8 cellular contexts compared by ENCODE assay signal in genomic region chr6:133241901-133242760, GRCh38. TPM values are rescaled to one million over a fixed set of nuclear protein-coding genes. Genes with fewer than 3 reads are reported as not detected.
A peak's percentile ranks its signal among the peaks of the same experiment; 100 is the strongest.
DNase-seq lines count a peak whose midpoint lies in the region; ATAC-seq and TF ChIP-seq lines count a peak whose summit lies in the region.

No MANE protein-coding gene starts in this region.

- peaks cover 25% of the 10 kb centered on the region for H4K20me1 ChIP-seq in neural progenitor cell (ENCODE audit: low read depth)

- H3F3A ChIP-seq in neural progenitor cell (ENCODE audit: low read depth) = peaks cover 36% of the 10 kb centered on the region

- ATAC-seq in HG02840 (IDR thresholded peaks at IDR 0.05; ENCODE audit: low FRiP score, unreplicated experiment) = no peak
- no peak for ATAC-seq in activated CD8-positive, alpha-beta T cell treated with anti-CD3 and anti-CD28 coated beads for 36 hours
- ATAC-seq in HG03159 (IDR thresholded peaks at IDR 0.05; ENCODE audit: unreplicated experiment) = no peak

- H3K9ac ChIP-seq in neural progenitor cell = no peak overlapping the region

- H3K36me3 Mint-ChIP-seq in CD4-positive, alpha-beta memory T cell = no peaks in the 10 kb centered on the region
- no peaks in the 10 kb centered on the region for H3K36me3 Mint-ChIP-seq in neural progenitor cell
- no peaks in the 10 kb centered on the region for H3K36me3 Mint-ChIP-seq in activated CD8-positive, alpha-beta T cell treated with anti-CD3 and anti-CD28 coated beads for 36 hours (ENCODE audit: low read depth)

- H3K27ac ChIP-seq in CD4-positive, alpha-beta memory T cell (ENCODE audit: low read depth, low read length) = no peak overlapping the region
- H3K27ac ChIP-seq in neural progenitor cell = no peak overlapping the region

- H3K27me3 ChIP-seq in CD4-positive, alpha-beta memory T cell (ENCODE audit: insufficient read depth, low read length) = peaks cover 12% of the 10 kb centered on the region
- peaks cover 94% of the 10 kb centered on the region for H3K27me3 ChIP-seq in neural progenitor cell

- peak overlapping the region; percentile 88 for H3K4me2 ChIP-seq in neural progenitor cell

- intact Hi-C loops in CD4-positive, alpha-beta memory T cell (cut with micrococcal nuclease) = no loop called here
- intact Hi-C loops in activated CD8-positive, alpha-beta T cell treated with anti-CD3 and anti-CD28 coated beads for 36 hours (cut with micrococcal nuclease) = no loop called here

- peak overlapping the region; percentile 96 for H2AFZ ChIP-seq in neural progenitor cell (replicated peaks)

- no peak overlapping the region for H3K27ac Mint-ChIP-seq in CD4-positive, alpha-beta memory T cell
- H3K27ac Mint-ChIP-seq in neural progenitor cell = no peak overlapping the region
- no peak overlapping the region for H3K27ac Mint-ChIP-seq in activated CD8-positive, alpha-beta T cell treated with anti-CD3 and anti-CD28 coated beads for 36 hours

- peaks cover 25 to 31% of the 10 kb centered on the region in 2 donors for H3K27me3 Mint-ChIP-seq in CD4-positive, alpha-beta memory T cell
- H3K27me3 Mint-ChIP-seq in neural progenitor cell (ENCODE audit: insufficient read depth, low read depth) = peaks cover 40% of the 10 kb centered on the region
- peaks cover 40% of the 10 kb centered on the region for H3K27me3 Mint-ChIP-seq in activated CD8-positive, alpha-beta T cell treated with anti-CD3 and anti-CD28 coated beads for 36 hours

- H3K9me3 ChIP-seq in CD4-positive, alpha-beta memory T cell (ENCODE audit: control insufficient read depth in 1 of 2, low read length in 2 of 2) = no peaks in the 10 kb centered on the region
- no peaks in the 10 kb centered on the region for H3K9me3 ChIP-seq in neural progenitor cell (ENCODE audit: low read depth)

- peaks cover 0 to 4% (median 0%) of the 10 kb centered on the region in 8 donors for H3K9me3 Mint-ChIP-seq in CD4-positive, alpha-beta memory T cell
- no peaks in the 10 kb centered on the region for H3K9me3 Mint-ChIP-seq in neural progenitor cell
- H3K9me3 Mint-ChIP-seq in activated CD8-positive, alpha-beta T cell treated with anti-CD3 and anti-CD28 coated beads for 36 hours = no peaks in the 10 kb centered on the region

- no peaks in the 10 kb centered on the region for H3K79me2 ChIP-seq in neural progenitor cell (ENCODE audit: low read depth)

- H3K4me3 ChIP-seq in CD4-positive, alpha-beta memory T cell (ENCODE audit: low read length in 2 of 2) = no peak overlapping the region
- H3K4me3 ChIP-seq in neural progenitor cell = peak overlapping the region; percentile 67

- no peak for DNase-seq in CD4-positive, alpha-beta memory T cell
- DNase-seq in NCI-H2107 treated with DMSO at 0.1 percent for 48 hours (lab: John Stamatoyannopoulos, UW; ENCODE audit: unreplicated experiment) = peak; percentile 76
- peak; percentile 33 for DNase-seq in fibroblast of gingiva (ENCODE audit: low read depth)
- DNase-seq in neural progenitor cell (ENCODE audit: low spot score) = peak; percentile 68
- no peak for DNase-seq in NCI-H128 (lab: John Stamatoyannopoulos, UW; ENCODE audit: unreplicated experiment)
- DNase-seq in activated CD8-positive, alpha-beta T cell treated with anti-CD3 and anti-CD28 coated beads for 36 hours = no peak

- CTCF ChIA-PET in CD4-positive, alpha-beta memory T cell (lab: Charles Lee; ENCODE audit: partially characterized antibody) = no interaction called here
- CTCF ChIA-PET in activated CD8-positive, alpha-beta T cell treated with anti-CD3 and anti-CD28 coated beads for 36 hours (lab: Charles Lee) = no interaction called here

- H3K4me3 Mint-ChIP-seq in CD4-positive, alpha-beta memory T cell = peak overlapping the region in 5 of 8 donors; percentile 4 to 41 (median 20)
- H3K4me3 Mint-ChIP-seq in neural progenitor cell = peak overlapping the region; percentile 92
- H3K4me3 Mint-ChIP-seq in activated CD8-positive, alpha-beta T cell treated with anti-CD3 and anti-CD28 coated beads for 36 hours = no peak overlapping the region

- no peaks in the 10 kb centered on the region for H3K36me3 ChIP-seq in CD4-positive, alpha-beta memory T cell (ENCODE audit: insufficient read depth, low read length)
- no peaks in the 10 kb centered on the region for H3K36me3 ChIP-seq in neural progenitor cell

- TF ChIP-seq CTCF in neural progenitor cell (IDR thresholded peaks at IDR 0.05) = no peak
- no peak for TF ChIP-seq CTCF in activated CD8-positive, alpha-beta T cell treated with anti-CD3 and anti-CD28 coated beads for 36 hours (IDR thresholded peaks at IDR 0.05)

- peaks cover 4 to 22% (median 10%) of the 10 kb centered on the region in 4 donors for H3K4me1 Mint-ChIP-seq in CD4-positive, alpha-beta memory T cell
- peaks cover 20% of the 10 kb centered on the region for H3K4me1 Mint-ChIP-seq in neural progenitor cell
- peaks cover 8% of the 10 kb centered on the region for H3K4me1 Mint-ChIP-seq in activated CD8-positive, alpha-beta T cell treated with anti-CD3 and anti-CD28 coated beads for 36 hours (ENCODE audit: low read depth)

- no peaks in the 10 kb centered on the region for H3K4me1 ChIP-seq in CD4-positive, alpha-beta memory T cell (ENCODE audit: insufficient read depth, low read length)
- peaks cover 19% of the 10 kb centered on the region for H3K4me1 ChIP-seq in neural progenitor cell

- POLR2A ChIA-PET in CD4-positive, alpha-beta memory T cell (lab: Charles Lee; ENCODE audit: partially characterized antibody) = no interaction called here
- POLR2A ChIA-PET in activated CD8-positive, alpha-beta T cell treated with anti-CD3 and anti-CD28 coated beads for 36 hours (lab: Charles Lee) = no interaction called here

RNA-seq across cellular contexts. Expression of gene EYA4, which starts 1.0 kb away (rescaled TPM):
- total RNA-seq in CD4-positive, alpha-beta memory T cell = not detected
- not detected for polyA plus RNA-seq in CD4-positive, alpha-beta memory T cell
- total RNA-seq in neural progenitor cell (ENCODE audit: low replicate concordance) = 2.3 and 2.4 TPM in 2 replicates
- total RNA-seq in activated CD8-positive, alpha-beta T cell treated with anti-CD3 and anti-CD28 coated beads for 36 hours = not detected

Comparison
In these comparisons a context has a peak if more than half of its experiments do, and no peak if none do; other contexts are left out.
1. DNase-seq: peak in NCI-H2107 treated with DMSO at 0.1 percent for 48 hours (single experiment), fibroblast of gingiva (single experiment) and neural progenitor cell (single experiment); none in CD4-positive, alpha-beta memory T cell (0 of 5), NCI-H128 (single experiment) and activated CD8-positive, alpha-beta T cell treated with anti-CD3 and anti-CD28 coated beads for 36 hours (single experiment).